Comparison of ENCODE assay signal across 38 cellular contexts in the genomic region with DNA sequence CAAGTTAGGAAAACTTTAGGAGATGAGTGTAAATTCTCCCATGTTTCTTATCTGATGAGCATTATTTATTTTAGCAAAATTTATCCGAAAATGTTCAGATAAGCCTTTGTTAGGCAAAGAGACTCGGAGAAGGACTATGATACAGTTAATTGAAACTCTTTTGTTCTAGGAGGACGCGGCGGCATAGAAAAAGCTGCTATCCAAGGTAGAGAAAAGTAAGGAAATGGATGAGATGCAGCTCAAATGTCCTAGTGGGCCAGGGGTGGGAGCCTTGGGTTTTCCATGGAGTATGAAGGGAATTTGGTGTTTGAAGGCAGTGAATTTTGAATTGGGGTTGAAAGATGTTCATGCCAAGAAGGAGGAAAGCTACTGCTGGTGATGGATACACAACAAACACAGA.
"Had no signal": no experiment of that assay in that cellular context is flagged by ENCODE, and none has a peak within 500 bp of the region (broad histone marks: within the 10 kb centered on the region; RNA-seq: fewer than 3 reads in every experiment).

No MANE protein-coding gene starts in this region.

- DNase-seq: activated effector memory CD4-positive, alpha-beta T cell treated with anti-CD3 and anti-CD28 coated beads, Interleukin-2, amount 50 U/mL, for 16 hours; activated effector memory CD4-positive, alpha-beta T cell treated with Interleukin-2 at 50 U/mL for 16 hours; activated gamma-delta T cell; activated gamma-delta T cell treated with Interleukin-2 at 50 U/mL for 16 hours; activated naive CD4-positive, alpha-beta T cell; activated naive CD4-positive, alpha-beta T cell treated with anti-CD3 and anti-CD28 coated beads for 36 hours; activated naive CD4-positive, alpha-beta T cell treated with anti-CD3 and anti-CD28 coated beads, Interleukin-2, amount 10 ng/mL, durations not matched to agents 7 days and 5 days; activated naive CD4-positive, alpha-beta T cell treated with anti-CD3 and anti-CD28 coated beads, Interleukin-2, amount 50 U/mL, for 16 hours; activated naive CD4-positive, alpha-beta T cell treated with Interleukin-2 at 50 U/mL for 16 hours; activated naive CD8-positive, alpha-beta T cell treated with anti-CD3 and anti-CD28 coated beads for 36 hours; activated naive CD8-positive, alpha-beta T cell treated with anti-CD3 and anti-CD28 coated beads, Interleukin-2, amount 10 ng/mL, durations not matched to agents 7 days and 5 days; activated naive CD8-positive, alpha-beta T cell treated with anti-CD3 and anti-CD28 coated beads, Interleukin-2, amount 50 U/mL, for 24 hours; activated T-cell treated with anti-CD3 and anti-CD28 coated beads, Interleukin-2, amount 50 U/mL, for 1 hour; activated T-cell treated with anti-CD3 and anti-CD28 coated beads, Interleukin-2, amount 50 U/mL, for 24 hours; activated T-cell treated with anti-CD3 and anti-CD28 coated beads, Interleukin-2, amount 50 U/mL, for 4 hours; activated T-cell treated with anti-CD3 and anti-CD28 coated beads, Interleukin-2, amount 50 U/mL, for 48 hours; activated T-cell treated with anti-CD3 and anti-CD28 coated beads, Interleukin-2, amount 50 U/mL, for 72 hours; adrenal gland; amniotic stem cell; amygdala; anterior cingulate cortex; aorta; body of pancreas; brain microvascular endothelial cell; caudate nucleus; central memory CD4-positive, alpha-beta T cell; cerebellar nuclear complex had no signal

- H3K9me3 ChIP-seq: adrenal gland, ascending aorta, breast epithelium had no signal

- H3K27ac ChIP-seq: adrenal gland, ascending aorta, body of pancreas, brain microvascular endothelial cell, breast epithelium, cardiac muscle cell had no signal

- H3K27me3 Mint-ChIP-seq: activated naive CD4-positive, alpha-beta T cell treated with anti-CD3 and anti-CD28 coated beads, Interleukin-2, amount 10 ng/mL, durations not matched to agents 7 days and 5 days; activated naive CD4-positive, alpha-beta T cell treated with anti-CD3 and anti-CD28 coated beads, Interleukin-2, amount 50 U/mL, for 24 hours; activated naive CD8-positive, alpha-beta T cell; activated naive CD8-positive, alpha-beta T cell treated with anti-CD3 and anti-CD28 coated beads for 36 hours; activated naive CD8-positive, alpha-beta T cell treated with anti-CD3 and anti-CD28 coated beads, Interleukin-2, amount 10 ng/mL, durations not matched to agents 7 days and 5 days; activated naive CD8-positive, alpha-beta T cell treated with anti-CD3 and anti-CD28 coated beads, Interleukin-2, amount 50 U/mL, for 24 hours; activated T-cell treated with anti-CD3 and anti-CD28 coated beads, Interleukin-2, amount 50 U/mL, for 24 hours; activated T-helper 17 cell treated with anti-CD3 and anti-CD28 coated beads, Interleukin-2, amount 50 U/mL, for 72 hours; central memory CD8-positive, alpha-beta T cell had no signal

- H3K27me3 ChIP-seq: adrenal gland, ascending aorta, body of pancreas, brain microvascular endothelial cell, breast epithelium, cardiac muscle cell had no signal

- H3K36me3 ChIP-seq: adrenal gland, ascending aorta, brain microvascular endothelial cell, breast epithelium, cardiac muscle cell had no signal

- H3K4me1 ChIP-seq: adrenal gland, ascending aorta, body of pancreas, breast epithelium had no signal

- H3K36me3 Mint-ChIP-seq: activated naive CD4-positive, alpha-beta T cell treated with anti-CD3 and anti-CD28 coated beads, Interleukin-2, amount 10 ng/mL, durations not matched to agents 7 days and 5 days; activated naive CD4-positive, alpha-beta T cell treated with anti-CD3 and anti-CD28 coated beads, Interleukin-2, amount 50 U/mL, for 24 hours; activated naive CD8-positive, alpha-beta T cell; activated naive CD8-positive, alpha-beta T cell treated with anti-CD3 and anti-CD28 coated beads for 36 hours; activated naive CD8-positive, alpha-beta T cell treated with anti-CD3 and anti-CD28 coated beads, Interleukin-2, amount 10 ng/mL, durations not matched to agents 7 days and 5 days; brain had no signal

- H3K4me1 Mint-ChIP-seq: activated naive CD4-positive, alpha-beta T cell treated with anti-CD3 and anti-CD28 coated beads, Interleukin-2, amount 10 ng/mL, durations not matched to agents 7 days and 5 days; activated naive CD4-positive, alpha-beta T cell treated with anti-CD3 and anti-CD28 coated beads, Interleukin-2, amount 50 U/mL, for 24 hours; activated naive CD8-positive, alpha-beta T cell treated with anti-CD3 and anti-CD28 coated beads for 36 hours; activated naive CD8-positive, alpha-beta T cell treated with anti-CD3 and anti-CD28 coated beads, Interleukin-2, amount 10 ng/mL, durations not matched to agents 7 days and 5 days; activated naive CD8-positive, alpha-beta T cell treated with anti-CD3 and anti-CD28 coated beads, Interleukin-2, amount 50 U/mL, for 24 hours; activated T-helper 17 cell treated with anti-CD3 and anti-CD28 coated beads, Interleukin-2, amount 50 U/mL, for 72 hours; brain; central memory CD8-positive, alpha-beta T cell had no signal

- H3K4me3 Mint-ChIP-seq: activated naive CD4-positive, alpha-beta T cell treated with anti-CD3 and anti-CD28 coated beads for 36 hours; activated naive CD4-positive, alpha-beta T cell treated with anti-CD3 and anti-CD28 coated beads, Interleukin-2, amount 10 ng/mL, durations not matched to agents 7 days and 5 days; activated naive CD4-positive, alpha-beta T cell treated with anti-CD3 and anti-CD28 coated beads, Interleukin-2, amount 50 U/mL, for 24 hours; activated naive CD8-positive, alpha-beta T cell; activated naive CD8-positive, alpha-beta T cell treated with anti-CD3 and anti-CD28 coated beads for 36 hours; activated naive CD8-positive, alpha-beta T cell treated with anti-CD3 and anti-CD28 coated beads, Interleukin-2, amount 10 ng/mL, durations not matched to agents 7 days and 5 days; activated naive CD8-positive, alpha-beta T cell treated with anti-CD3 and anti-CD28 coated beads, Interleukin-2, amount 50 U/mL, for 24 hours; activated T-cell treated with anti-CD3 and anti-CD28 coated beads, Interleukin-2, amount 50 U/mL, for 24 hours; activated T-cell treated with anti-CD3 and anti-CD28 coated beads, Interleukin-2, amount 50 U/mL, for 4 hours; activated T-cell treated with anti-CD3 and anti-CD28 coated beads, Interleukin-2, amount 50 U/mL, for 72 hours; activated T-helper 1 cell treated with anti-CD3 and anti-CD28 coated beads, Interleukin-12 subunit alpha, Interleukin-12 subunit beta, Interleukin-2, Interleukin-4 antibody, amounts not matched to agents 30 ng/mL and 10 ng/mL and 1 ng/mL, durations not matched to agents 14 hours and 24 hours and 36 hours; activated T-helper 17 cell treated with anti-CD3 and anti-CD28 coated beads, Interleukin-2, amount 50 U/mL, for 72 hours; brain; central memory CD8-positive, alpha-beta T cell had no signal

- ATAC-seq: activated naive CD4-positive, alpha-beta T cell treated with anti-CD3 and anti-CD28 coated beads, Interleukin-2, amount 50 U/mL, for 72 hours; activated naive CD8-positive, alpha-beta T cell treated with anti-CD3 and anti-CD28 coated beads, Interleukin-2, amount 50 U/mL, for 24 hours; activated T-cell treated with anti-CD3 and anti-CD28 coated beads, Interleukin-2, amount 50 U/mL, for 4 hours; activated T-cell treated with anti-CD3 and anti-CD28 coated beads, Interleukin-2, amount 50 U/mL, for 72 hours; activated T-helper 17 cell treated with anti-CD3 and anti-CD28 coated beads, Interleukin-2, amount 50 U/mL, for 72 hours; body of pancreas had no signal

- H3K4me3 ChIP-seq: adrenal gland, ascending aorta, body of pancreas, breast epithelium, cardiac muscle cell had no signal

- H3K27ac Mint-ChIP-seq: activated naive CD4-positive, alpha-beta T cell treated with anti-CD3 and anti-CD28 coated beads for 36 hours; activated naive CD4-positive, alpha-beta T cell treated with anti-CD3 and anti-CD28 coated beads, Interleukin-2, amount 10 ng/mL, durations not matched to agents 7 days and 5 days; activated naive CD4-positive, alpha-beta T cell treated with anti-CD3 and anti-CD28 coated beads, Interleukin-2, amount 50 U/mL, for 24 hours; activated naive CD4-positive, alpha-beta T cell treated with anti-CD3 and anti-CD28 coated beads, Interleukin-2, amount 50 U/mL, for 72 hours; activated naive CD8-positive, alpha-beta T cell; activated naive CD8-positive, alpha-beta T cell treated with anti-CD3 and anti-CD28 coated beads for 36 hours; activated naive CD8-positive, alpha-beta T cell treated with anti-CD3 and anti-CD28 coated beads, Interleukin-2, amount 10 ng/mL, durations not matched to agents 7 days and 5 days; activated naive CD8-positive, alpha-beta T cell treated with anti-CD3 and anti-CD28 coated beads, Interleukin-2, amount 50 U/mL, for 24 hours; activated T-cell treated with anti-CD3 and anti-CD28 coated beads, Interleukin-2, amount 50 U/mL, for 24 hours; activated T-cell treated with anti-CD3 and anti-CD28 coated beads, Interleukin-2, amount 50 U/mL, for 72 hours; activated T-helper 1 cell treated with anti-CD3 and anti-CD28 coated beads, Interleukin-12 subunit alpha, Interleukin-12 subunit beta, Interleukin-2, Interleukin-4 antibody, amounts not matched to agents 30 ng/mL and 10 ng/mL and 1 ng/mL, durations not matched to agents 14 hours and 24 hours and 36 hours; activated T-helper 17 cell treated with anti-CD3 and anti-CD28 coated beads, Interleukin-2, amount 50 U/mL, for 72 hours; activated T-helper 2 cell treated with anti-CD3 and anti-CD28 coated beads, Interferon-gamma antibody, Interleukin-2, Interleukin-4, amounts not matched to agents 10 μg/mL and 5 μg/mL and 100 μg/mL, durations not matched to agents 14 hours and 24 hours and 36 hours; brain had no signal

- H3K9me3 Mint-ChIP-seq: activated T-helper 17 cell treated with anti-CD3 and anti-CD28 coated beads, Interleukin-2, amount 50 U/mL, for 72 hours; central memory CD8-positive, alpha-beta T cell had no signal
